20 cellular contexts compared by ENCODE assay signal in the genomic region with DNA sequence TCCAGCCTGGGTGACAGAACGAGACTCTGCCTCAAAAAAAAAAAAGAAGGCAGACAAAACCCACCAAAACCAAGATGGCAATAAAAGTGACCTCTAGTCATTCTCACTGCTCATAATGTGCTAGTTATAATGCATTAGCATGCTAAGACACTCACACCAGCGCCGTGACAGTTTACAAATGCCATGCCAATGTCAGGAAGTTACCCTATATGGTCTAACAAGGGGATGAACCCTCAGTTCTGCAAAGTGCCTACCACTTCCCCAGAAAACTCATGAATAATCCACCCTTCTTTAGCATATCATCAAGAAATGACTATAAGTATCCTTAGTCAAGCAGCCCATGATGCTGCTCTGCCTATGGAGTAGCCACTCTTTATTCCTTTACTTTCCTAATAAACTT.
"Had no signal": no experiment of that assay in that cellular context is flagged by ENCODE, and none has a peak within 500 bp of the region (broad histone marks: within the 10 kb centered on the region; RNA-seq: fewer than 3 reads in every experiment).

No MANE protein-coding gene starts in this region.

- DNase-seq: activated CD4-positive, alpha-beta T cell treated with anti-CD3 and anti-CD28 coated beads, Interleukin-2, amount 10 ng/mL, durations not matched to agents 7 days and 5 days; activated naive CD4-positive, alpha-beta T cell treated with Interleukin-2 at 50 U/mL for 16 hours; anterior cingulate cortex; brain microvascular endothelial cell; cerebellar nuclear complex; effector memory CD8-positive, alpha-beta T cell; islet precursor cell; left ventricle myocardium superior; mesenchymal stem cell; nucleus accumbens; retina; stimulated activated CD4-positive, alpha-beta T cell treated with anti-CD3 and anti-CD28 coated beads, Interleukin-4, amount 100 ng/mL, for 4 hours; stimulated activated CD8-positive, alpha-beta memory T cell treated with anti-CD3 and anti-CD28 coated beads, Interleukin-4, amount 100 ng/mL, for 48 hours; T-helper 17 cell had no signal

- H3K4me3 Mint-ChIP-seq: activated CD4-positive, alpha-beta T cell treated with anti-CD3 and anti-CD28 coated beads, Interleukin-2, amount 10 ng/mL, durations not matched to agents 7 days and 5 days; activated T-helper 1 cell treated with anti-CD3 and anti-CD28 coated beads, Interleukin-12 subunit alpha, Interleukin-12 subunit beta, Interleukin-2, Interleukin-4 antibody, amounts not matched to agents 30 ng/mL and 10 ng/mL and 1 ng/mL, durations not matched to agents 14 hours and 24 hours and 36 hours; dendritic cell treated with granulocyte-macrophage colony-stimulating factor and Interleukin-4, amounts not matched to agents 40 ng/mL and 50 ng/mL, for 4 days; effector memory CD8-positive, alpha-beta T cell; natural killer cell treated with Interleukin-12 subunit alpha and Interleukin-12 subunit beta and Interleukin-15 and Interleukin-18, amount 100 ng/mL, for 72 hours; stimulated activated naive CD8-positive, alpha-beta T cell treated with anti-CD3 and anti-CD28 coated beads, Interleukin-15, Interleukin-2, amounts not matched to agents 100 ng/mL and 50 ng/mL, for 24 hours; T-helper 17 cell; type B pancreatic cell had no signal

- H3K27ac ChIP-seq: brain microvascular endothelial cell, gastroesophageal sphincter had no signal

- H3K9me3 Mint-ChIP-seq: activated CD4-positive, alpha-beta T cell treated with anti-CD3 and anti-CD28 coated beads, Interleukin-2, amount 10 ng/mL, durations not matched to agents 7 days and 5 days; activated T-helper 1 cell treated with anti-CD3 and anti-CD28 coated beads, Interleukin-12 subunit alpha, Interleukin-12 subunit beta, Interleukin-2, Interleukin-4 antibody, amounts not matched to agents 30 ng/mL and 10 ng/mL and 1 ng/mL, durations not matched to agents 14 hours and 24 hours and 36 hours; dendritic cell treated with granulocyte-macrophage colony-stimulating factor and Interleukin-4, amounts not matched to agents 40 ng/mL and 50 ng/mL, for 4 days; effector memory CD8-positive, alpha-beta T cell; natural killer cell treated with Interleukin-12 subunit alpha and Interleukin-12 subunit beta and Interleukin-15 and Interleukin-18, amount 100 ng/mL, for 72 hours; stimulated activated naive CD8-positive, alpha-beta T cell treated with anti-CD3 and anti-CD28 coated beads, Interleukin-15, Interleukin-2, amounts not matched to agents 100 ng/mL and 50 ng/mL, for 24 hours; type B pancreatic cell had no signal

- H3K27ac Mint-ChIP-seq: effector memory CD8-positive, alpha-beta T cell; natural killer cell treated with Interleukin-12 subunit alpha and Interleukin-12 subunit beta and Interleukin-15 and Interleukin-18, amount 100 ng/mL, for 72 hours; T-helper 17 cell; type B pancreatic cell had no signal

- H3K36me3 Mint-ChIP-seq: natural killer cell treated with Interleukin-12 subunit alpha and Interleukin-12 subunit beta and Interleukin-15 and Interleukin-18, amount 100 ng/mL, for 72 hours; type B pancreatic cell had no signal

- ATAC-seq: effector memory CD8-positive, alpha-beta T cell; gastroesophageal sphincter; natural killer cell treated with Interleukin-12 subunit alpha and Interleukin-12 subunit beta and Interleukin-15 and Interleukin-18, amount 100 ng/mL, for 72 hours; T-helper 17 cell had no signal

- H3K27me3 Mint-ChIP-seq: activated CD4-positive, alpha-beta T cell treated with anti-CD3 and anti-CD28 coated beads, Interleukin-2, amount 10 ng/mL, durations not matched to agents 7 days and 5 days; stimulated activated naive CD8-positive, alpha-beta T cell treated with anti-CD3 and anti-CD28 coated beads, Interleukin-15, Interleukin-2, amounts not matched to agents 100 ng/mL and 50 ng/mL, for 24 hours; type B pancreatic cell had no signal

- H3K4me3 ChIP-seq: gastroesophageal sphincter had no signal

- H3K36me3 ChIP-seq: brain microvascular endothelial cell, gastroesophageal sphincter had no signal

- H3K27me3 ChIP-seq: brain microvascular endothelial cell, gastroesophageal sphincter had no signal

- H3K9me3 ChIP-seq: gastroesophageal sphincter had no signal
